ENCODE assay signal across 12 cellular contexts in the genomic region with DNA sequence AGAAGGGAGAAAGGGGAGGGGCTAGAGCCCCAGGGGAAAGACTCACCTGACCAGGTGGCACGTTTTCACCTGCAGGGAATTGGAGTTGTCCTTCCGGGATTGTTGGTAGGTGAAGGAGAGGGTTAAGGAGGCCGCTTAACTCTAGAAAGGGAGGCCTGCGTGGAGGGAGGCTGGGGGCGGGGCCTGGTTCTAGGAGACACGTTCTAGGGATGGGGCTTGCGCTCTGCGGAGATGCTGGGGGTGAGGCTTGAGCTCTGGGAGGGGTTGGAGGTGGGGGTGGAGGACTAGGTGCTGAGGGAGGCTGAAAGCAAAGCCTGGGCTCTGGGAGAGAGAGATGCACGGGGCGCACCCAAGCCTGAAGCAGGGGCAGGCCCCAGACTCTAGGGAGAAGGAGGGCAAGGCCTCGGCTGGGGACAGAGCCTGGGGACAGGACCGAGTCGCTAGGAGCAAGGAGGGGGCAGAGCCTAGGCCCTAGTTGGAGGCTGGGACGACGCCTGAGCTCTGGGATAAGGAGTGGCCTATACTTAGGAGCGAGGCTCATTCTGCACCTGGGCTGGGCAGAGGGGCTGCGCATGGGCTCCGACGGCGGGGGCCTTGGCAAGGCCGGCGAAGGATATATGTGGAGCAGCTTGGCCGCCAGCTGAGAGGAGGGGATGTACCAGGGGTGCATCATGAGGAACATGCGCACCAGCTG. TPM values are rescaled to one million over a fixed set of nuclear protein-coding genes. Genes with fewer than 3 reads are reported as not detected.
DNase-seq lines count a peak whose midpoint lies in the region; ATAC-seq and TF ChIP-seq lines count a peak whose summit lies in the region.
"Had no signal": no experiment of that assay in that cellular context is flagged by ENCODE, and none has a peak within 500 bp of the region (broad histone marks: within the 10 kb centered on the region; RNA-seq: fewer than 3 reads in every experiment).

No MANE protein-coding gene starts in this region.

- no peaks in the 10 kb centered on the region for H3K36me3 Mint-ChIP-seq in brain
- no peaks in the 10 kb centered on the region for H3K36me3 Mint-ChIP-seq in mesothelial cell of epicardium

- H3K9me3 Mint-ChIP-seq in brain (peaks cover 0 to 18% (median 0%) of the 10 kb centered on the region in 5 experiments), mesothelial cell of epicardium (no peaks in the 10 kb centered on the region)

- H3K27ac ChIP-seq in left ventricle myocardium inferior (replicated peaks) = peak overlapping the region; percentile 99
- no peak overlapping the region for H3K27ac ChIP-seq in vagina
- H3K27ac ChIP-seq: C4-2B, SK-N-MC had no signal

- peaks cover 26% of the 10 kb centered on the region for H3K36me3 ChIP-seq in left ventricle myocardium inferior
- H3K36me3 ChIP-seq in vagina = no peaks in the 10 kb centered on the region

- intact Hi-C loops in left ventricle myocardium inferior (cut with micrococcal nuclease) (no loop called here), Right ventricle myocardium inferior (cut with DNase I) (loop anchor here (2.0 kb wide), 1 partner anchor 37 kb away; the partner anchor contains the start of gene SF1), vagina (cut with DNase I) (loop anchor here (5.0 kb wide), 1 partner anchor 36 kb away; the partner anchor contains the start of gene SF1)

- H3K4me3 ChIP-seq in left ventricle myocardium inferior (peak overlapping the region; percentile 77), vagina (peak overlapping the region; percentile 59 to 61)
- H3K4me3 ChIP-seq: SK-N-MC had no signal

- TF ChIP-seq POLR2A in vagina (IDR thresholded peaks at IDR 0.05) = no peak

- H3K27me3 ChIP-seq in left ventricle myocardium inferior (ENCODE audit: low read depth) (no peaks in the 10 kb centered on the region), vagina (peaks cover 7% of the 10 kb centered on the region)

- H3K4me1 Mint-ChIP-seq in brain (peaks cover 12% of the 10 kb centered on the region), mesothelial cell of epicardium (peaks cover 16% of the 10 kb centered on the region)

- H3K27ac Mint-ChIP-seq in brain = no peak overlapping the region
- no peak overlapping the region for H3K27ac Mint-ChIP-seq in mesothelial cell of epicardium

- peak overlapping the region; percentile 67 to 77 (median 68) for H3K4me3 Mint-ChIP-seq in brain
- H3K4me3 Mint-ChIP-seq in mesothelial cell of epicardium = peak overlapping the region; percentile 31

- no peaks in the 10 kb centered on the region for H3K9me3 ChIP-seq in left ventricle myocardium inferior (replicated peaks)
- H3K9me3 ChIP-seq in vagina = no peaks in the 10 kb centered on the region

- TF ChIP-seq CTCF in left ventricle myocardium inferior (IDR thresholded peaks at IDR 0.05; ENCODE audit: borderline replicate concordance) (no peak), brain (conservative IDR thresholded peaks at IDR 0.05) (no peak), mesothelial cell of epicardium (IDR thresholded peaks at IDR 0.05; ENCODE audit: unreplicated experiment) (no peak), vagina (IDR thresholded peaks at IDR 0.05) (no peak)

- H3K4me1 ChIP-seq in left ventricle myocardium inferior = peaks cover 48% of the 10 kb centered on the region
- H3K4me1 ChIP-seq in vagina = peaks cover 45% of the 10 kb centered on the region

- DNase-seq in left ventricle myocardium inferior (no peak), Right ventricle myocardium inferior (ENCODE audit: missing footprints) (no peak), mesothelial cell of epicardium (ENCODE audit: low spot score in 2 of 2, unreplicated experiment in 2 of 2) (no peak), vagina (ENCODE audit: extremely low spot score in 2 of 2) (no peak), middle frontal gyrus (ENCODE audit: extremely low spot score, low spot score) (no peak), SHP77 (lab: John Stamatoyannopoulos, UW) (no peak)
- DNase-seq: NCI-H1694 treated with DMSO at 0.1 percent for 48 hours; stimulated activated CD4-positive, alpha-beta T cell treated with anti-CD3 and anti-CD28 coated beads, Interleukin-12 subunit alpha, Interleukin-12 subunit beta, amount 100 ng/mL, for 4 hours had no signal

- ATAC-seq in Right ventricle myocardium inferior = no peak
- ATAC-seq in GM18498 (IDR thresholded peaks at IDR 0.05; ENCODE audit: unreplicated experiment) = no peak

- H3K27me3 Mint-ChIP-seq in brain (peaks cover 66% of the 10 kb centered on the region), mesothelial cell of epicardium (ENCODE audit: low read depth) (peaks cover 75% of the 10 kb centered on the region)

RNA-seq across cellular contexts. Expression of gene RASGRP2, which starts 2.4 kb away (rescaled TPM):
- total RNA-seq in left ventricle myocardium inferior (21.1 TPM), Right ventricle myocardium inferior (46.8 TPM), mesothelial cell of epicardium (1.4 to 2.0 TPM (median 1.8 TPM) in 3 replicates), vagina (27.5 TPM)
- polyA plus RNA-seq in brain (ENCODE audit: insufficient read depth, low read depth, low replicate concordance) = 5.9 TPM

RNA-seq across cellular contexts. Expression of gene PYGM, which starts 18.2 kb away (rescaled TPM):
- total RNA-seq in left ventricle myocardium inferior (89.5 TPM), Right ventricle myocardium inferior (179 TPM), mesothelial cell of epicardium (6.4 to 7.6 TPM (median 7.1 TPM) in 3 replicates), vagina (0.98 TPM)
- polyA plus RNA-seq in brain (ENCODE audit: insufficient read depth, low read depth, low replicate concordance) = 13.4 TPM

RNA-seq across cellular contexts. Expression of gene NRXN2, which starts 18.5 kb away (rescaled TPM):
- total RNA-seq in left ventricle myocardium inferior = 0.71 TPM
- total RNA-seq in Right ventricle myocardium inferior = 1.9 TPM
- 117 TPM for polyA plus RNA-seq in brain (ENCODE audit: insufficient read depth, low read depth, low replicate concordance)
- total RNA-seq in mesothelial cell of epicardium = 9.8 to 14.0 TPM (median 12.0 TPM) in 3 replicates
- total RNA-seq in vagina = 16.9 TPM

RNA-seq across cellular contexts. Expression of gene SF1, which starts 36.8 kb away (rescaled TPM):
- 188 TPM for total RNA-seq in left ventricle myocardium inferior
- 172 TPM for total RNA-seq in Right ventricle myocardium inferior
- 233 TPM for polyA plus RNA-seq in brain (ENCODE audit: insufficient read depth, low read depth, low replicate concordance)
- total RNA-seq in mesothelial cell of epicardium = 529 to 536 TPM (median 533 TPM) in 3 replicates
- total RNA-seq in vagina = 278 TPM

Comparison
In these comparisons a context has a peak if more than half of its experiments do, and no peak if none do; other contexts are left out.
1. RNA of gene PYGM, which starts 18.2 kb away (total RNA-seq): 179 TPM in Right ventricle myocardium inferior (single experiment) and 89.5 TPM in left ventricle myocardium inferior (single experiment); 6.4 to 7.6 TPM in mesothelial cell of epicardium and 0.98 TPM in vagina (single experiment); every median in the first group is over 10 times any median in the second.